ENCODE assay signal across 24 cellular contexts in genomic region chr1:193179094-193179493, GRCh38. TPM values are rescaled to one million over a fixed set of nuclear protein-coding genes. Genes with fewer than 3 reads are reported as not detected.
A peak's percentile ranks its signal among the peaks of the same experiment; 100 is the strongest.
DNase-seq lines count a peak whose midpoint lies in the region; FAIRE-seq and TF ChIP-seq lines count a peak whose summit lies in the region.
"Had no signal": no experiment of that assay in that cellular context is flagged by ENCODE, and none has a peak within 500 bp of the region (broad histone marks: within the 10 kb centered on the region; RNA-seq: fewer than 3 reads in every experiment).

No MANE protein-coding gene starts in this region.

- H3K9me3 Mint-ChIP-seq in brain = no peaks in the 10 kb centered on the region
- peaks cover 2% of the 10 kb centered on the region for H3K9me3 Mint-ChIP-seq in glutamatergic neuron (ENCODE audit: unreplicated experiment)

- H3K4me3 Mint-ChIP-seq in brain = peak overlapping the region in 3 of 5 experiments; percentile 43 to 59 (median 58)
- H3K4me3 Mint-ChIP-seq in glutamatergic neuron (ENCODE audit: unreplicated experiment) = peak overlapping the region; percentile 61
- H3K4me3 Mint-ChIP-seq: CD4-positive, alpha-beta memory T cell had no signal

- no peak overlapping the region for H2AFZ ChIP-seq in hepatocyte
- H2AFZ ChIP-seq: GM23248 had no signal

- H3K27ac Mint-ChIP-seq in brain = no peak overlapping the region
- H3K27ac Mint-ChIP-seq in glutamatergic neuron (ENCODE audit: unreplicated experiment) = no peak overlapping the region

- peaks cover 34% of the 10 kb centered on the region for H3K79me2 ChIP-seq in hepatocyte

- peak; percentile 38 for DNase-seq in LNCaP clone FGC (ENCODE audit: low read depth)
- no peak for DNase-seq in glutamatergic neuron
- peak; percentile 31 for DNase-seq in small intestine
- DNase-seq in HUDEP-2 (lab: John Stamatoyannopoulos, UW; ENCODE audit: unreplicated experiment in 76 of 76) = no peak
- DNase-seq in cerebellar nuclear complex (lab: John Stamatoyannopoulos, UW) = no peak
- DNase-seq in hepatocyte (ENCODE audit: low spot score) = no peak
- DNase-seq: Caco-2; CD4-positive, alpha-beta memory T cell; DMS 273 treated with DMSO at 0.1 percent for 48 hours; DMS79 treated with DMSO at 0.1 percent for 48 hours; GM23248; NCI-H1105; NCI-H2029 treated with DMSO at 0.1 percent for 48 hours; NCI-H2171; NCI-H345; NCI-H524 treated with DMSO at 0.1 percent for 48 hours; Right ventricle myocardium superior had no signal

- peaks cover 51% of the 10 kb centered on the region for H3K36me3 Mint-ChIP-seq in brain
- H3K36me3 Mint-ChIP-seq in glutamatergic neuron (ENCODE audit: unreplicated experiment) = peaks cover 3% of the 10 kb centered on the region

- H3K27ac ChIP-seq in small intestine (ENCODE audit: low read depth in 1 of 2, low read length in 1 of 2) (no peak overlapping the region), hepatocyte (no peak overlapping the region)
- H3K27ac ChIP-seq: BLaER1, GM23248, HL-60, KMS-11 had no signal

- peaks cover 0 to 2% of the 10 kb centered on the region in 2 donors for H3K36me3 ChIP-seq in small intestine (ENCODE audit: control insufficient read depth in 2 of 2, insufficient read depth in 2 of 2, low read length in 2 of 2)
- H3K36me3 ChIP-seq in hepatocyte (replicated peaks; ENCODE audit: insufficient read depth, low read depth) = no peaks in the 10 kb centered on the region
- H3K36me3 ChIP-seq: HAP-1 had no signal

- H3K4me2 ChIP-seq in hepatocyte = no peak overlapping the region
- H3K4me2 ChIP-seq: BLaER1, KMS-11 had no signal

- H4K20me1 ChIP-seq in hepatocyte (ENCODE audit: insufficient read depth, poor library complexity, severe bottlenecking) = no peaks in the 10 kb centered on the region

- peaks cover 4% of the 10 kb centered on the region for H3K27me3 Mint-ChIP-seq in brain
- H3K27me3 Mint-ChIP-seq in glutamatergic neuron (ENCODE audit: unreplicated experiment) = no peaks in the 10 kb centered on the region
- H3K27me3 Mint-ChIP-seq: CD4-positive, alpha-beta memory T cell had no signal

- H3K27me3 ChIP-seq in small intestine (ENCODE audit: control insufficient read depth in 2 of 2, insufficient read depth in 2 of 2, low read length in 2 of 2) = no peaks in the 10 kb centered on the region
- H3K27me3 ChIP-seq in hepatocyte = no peaks in the 10 kb centered on the region
- H3K27me3 ChIP-seq: BLaER1 had no signal

- H3K9me3 ChIP-seq in small intestine (ENCODE audit: control insufficient read depth, low read depth) = no peaks in the 10 kb centered on the region
- no peaks in the 10 kb centered on the region for H3K9me3 ChIP-seq in hepatocyte (ENCODE audit: low read depth)
- H3K9me3 ChIP-seq: BLaER1, Caco-2, HAP-1 had no signal

- H3K4me1 ChIP-seq in small intestine (ENCODE audit: control insufficient read depth in 2 of 2, insufficient read depth in 1 of 2, low read depth in 1 of 2, low read length in 1 of 2) (peaks cover 0 to 2% of the 10 kb centered on the region in 2 donors), hepatocyte (ENCODE audit: insufficient read depth) (no peaks in the 10 kb centered on the region)

- TF ChIP-seq CTCF in LNCaP clone FGC (IDR thresholded peaks at IDR 0.05; ENCODE audit: control insufficient read depth, extremely low read depth, insufficient read depth) (no peak), brain (conservative IDR thresholded peaks at IDR 0.05) (no peak), glutamatergic neuron (IDR thresholded peaks at IDR 0.05; ENCODE audit: partially characterized antibody, unreplicated experiment) (no peak), hepatocyte (IDR thresholded peaks at IDR 0.05; ENCODE audit: poor library complexity) (no peak)

- 15 to 41% (median 22%) methylated on average over 4 of the region's 4 CpGs for WGBS in small intestine, 3 donors
- WGBS in hepatocyte (ENCODE audit: low lambda C conversion rate, missing lambda C conversion rate) = 86% methylated on average over 4 of the region's 4 CpGs

- H3K4me3 ChIP-seq in LNCaP clone FGC (ENCODE audit: low read depth, low read length) (no peak overlapping the region), small intestine (ENCODE audit: low read depth in 1 of 2, low read length in 2 of 2) (no peak overlapping the region), hepatocyte (no peak overlapping the region)
- H3K4me3 ChIP-seq: BLaER1, GM12878, GM23248, HAP-1 had no signal

- no peaks in the 10 kb centered on the region for H3K9me2 ChIP-seq in hepatocyte (replicated peaks; ENCODE audit: insufficient read depth)

- H3K4me1 Mint-ChIP-seq in brain = peaks cover 65% of the 10 kb centered on the region
- peaks cover 21% of the 10 kb centered on the region for H3K4me1 Mint-ChIP-seq in glutamatergic neuron (ENCODE audit: low read depth, unreplicated experiment)

- no peak for FAIRE-seq in small intestine (lab: Jason Lieb, UNC)
- FAIRE-seq: GM12878 had no signal

RNA-seq across cellular contexts. Expression of gene B3GALT2, which starts 7.3 kb away (rescaled TPM):
- polyA plus RNA-seq in brain (ENCODE audit: insufficient read depth, low read depth, low replicate concordance) (2.3 TPM), small intestine (1 to 10 TPM in 1 of 3 donors, under 1 TPM in 2; 0.45 to 1.1 (median 0.60) TPM), hepatocyte (1.4 and 1.8 TPM in 2 replicates)
- total RNA-seq in glutamatergic neuron (ENCODE audit: unreplicated experiment) (64.6 TPM), hepatocyte (7.9 and 9.7 TPM in 2 replicates)
- total RNA-seq: Caco-2, GM12878, HT-29 had no signal

RNA-seq across cellular contexts. Expression of gene CDC73, which starts 57.3 kb away (rescaled TPM):
- polyA plus RNA-seq in brain (ENCODE audit: insufficient read depth, low read depth, low replicate concordance) (8.9 TPM), small intestine (10 to 100 TPM in 2 of 3 donors, 1 to 10 TPM in 1; 7.6 to 14.7 (median 11.6) TPM), hepatocyte (29.5 and 33.9 TPM in 2 replicates)
- total RNA-seq in glutamatergic neuron (ENCODE audit: unreplicated experiment) (40.0 TPM), hepatocyte (32.4 and 34.4 TPM in 2 replicates)

Comparison
In these comparisons a context has a peak if more than half of its experiments do, and no peak if none do; other contexts are left out.
1. DNase-seq: peak in LNCaP clone FGC (single experiment) and small intestine (single experiment); none in glutamatergic neuron (single experiment), HUDEP-2 (0 of 76), cerebellar nuclear complex (0 of 2) and hepatocyte (single experiment).